8 cellular contexts compared by ENCODE assay signal in genomic region chr6:23518294-23518693, GRCh38.
"Had no signal": no experiment of that assay in that cellular context is flagged by ENCODE, and none has a peak within 500 bp of the region (broad histone marks: within the 10 kb centered on the region; RNA-seq: fewer than 3 reads in every experiment).

No MANE protein-coding gene starts in this region.

- H3K4me1 ChIP-seq: HAP-1 had no signal

- H3K4me3 ChIP-seq: GM23248, HAP-1 had no signal

- H3K27ac Mint-ChIP-seq: HFFc6, IgD-negative memory B cell had no signal

- H3K9ac ChIP-seq: GM23248 had no signal

- H3K4me3 Mint-ChIP-seq: HFFc6, IgD-negative memory B cell had no signal

- H3K27ac ChIP-seq: GM23248, HL-60 had no signal

- H2AFZ ChIP-seq: GM23248 had no signal

- ATAC-seq: HCT116, HepG2 had no signal

- H3K27me3 Mint-ChIP-seq: IgD-negative memory B cell had no signal

- H3K36me3 ChIP-seq: HAP-1 had no signal

- DNase-seq: GM23248, HFFc6, KBM-7 had no signal

- H3K4me1 Mint-ChIP-seq: IgD-negative memory B cell had no signal

- H3K36me3 Mint-ChIP-seq: IgD-negative memory B cell had no signal

- H3K9me3 ChIP-seq: HAP-1 had no signal
